ENCODE assay signal across 8 cellular contexts in genomic region chr21:33478858-33479678, GRCh38. TPM values are rescaled to one million over a fixed set of nuclear protein-coding genes. Genes with fewer than 3 reads are reported as not detected.
DNase-seq lines count a peak whose midpoint lies in the region; ATAC-seq and TF ChIP-seq lines count a peak whose summit lies in the region.

No MANE protein-coding gene starts in this region.

- 0% methylated on average over 47 to 54 of the region's 69 CpGs for WGBS in GM23248 (ENCODE audit: low coverage in 1 of 2, low lambda C conversion rate in 2 of 2, missing lambda C conversion rate in 2 of 2), 2 experiments

- H3K36me3 ChIP-seq in GM23248 (ENCODE audit: low read depth): no peaks in the 10 kb centered on the region

- POLR2A ChIA-PET in GM10248 (lab: Yijun Ruan, JAX): interaction anchor here (0.6 to 1.5 kb wide), 5 partner anchors 11 to 154 kb away, joined by 3 to 21 read pairs (median 4); partner anchors contain the start of genes DNAJC28, DONSON and IFNAR1

- H3K27ac ChIP-seq in GM23248: peak overlapping the region; percentile 95
- H3K27ac ChIP-seq in cingulate gyrus (ENCODE audit: low read depth, low read length): peak overlapping the region; percentile 80

- H4K20me1 ChIP-seq in GM23248 (ENCODE audit: insufficient read depth): no peaks in the 10 kb centered on the region

- H3K9me3 ChIP-seq in GM23248 (ENCODE audit: low read depth): no peaks in the 10 kb centered on the region

- H3F3A ChIP-seq in GM23248 (ENCODE audit: insufficient read depth): 0 out of 2 replicates have a peak, but pooled peaks cover 4% of the 10 kb centered on the region

- CTCF ChIA-PET in GM10248 (lab: Yijun Ruan, JAX): interaction anchor here (1.2 to 2.6 kb wide), 8 partner anchors 11 to 135 kb away, joined by 4 to 30 read pairs (median 6); partner anchors contain the start of gene DNAJC28

- peaks cover 46% of the 10 kb centered on the region for H3K79me2 ChIP-seq in GM23248 (ENCODE audit: insufficient read depth)

- peak; percentile 65 for DNase-seq in GM10248 (ENCODE audit: extremely low spot score)
- DNase-seq in GM23248: peak; percentile 75
- DNase-seq in LNCaP clone FGC (ENCODE audit: low read depth): no peak
- peak; percentile 16 for DNase-seq in activated CD4-positive, CD25-positive, alpha-beta regulatory T cell treated with anti-CD3 and anti-CD28 coated beads, Interleukin-2, amount 50 U/mL, for 16 hours (ENCODE audit: low read depth, low spot score)
- peak; percentile 60 for DNase-seq in left lobe of liver (ENCODE audit: low spot score)
- DNase-seq in stimulated activated CD4-positive, alpha-beta T cell treated with anti-CD3 and anti-CD28 coated beads, Interleukin-4, amount 100 ng/mL, for 4 hours: peak; percentile 16 to 34
- no peak for DNase-seq in NCI-H2196 treated with DMSO at 0.1 percent for 48 hours (lab: John Stamatoyannopoulos, UW; ENCODE audit: unreplicated experiment)

- H3K27me3 ChIP-seq in GM23248 (replicated peaks; ENCODE audit: insufficient read depth): no peaks in the 10 kb centered on the region

- peak overlapping the region; percentile 82 for H2AFZ ChIP-seq in GM23248

- no peaks in the 10 kb centered on the region for H3K9me2 ChIP-seq in GM23248 (ENCODE audit: insufficient read depth)

- in situ Hi-C loops in GM23248 (cut with MboI): no loop called here

- no peaks in the 10 kb centered on the region for H3K4me1 ChIP-seq in GM23248 (ENCODE audit: insufficient read depth)

- ATAC-seq in left lobe of liver: peak; percentile 45

- H3K4me3 ChIP-seq in GM23248: peak overlapping the region; percentile 90
- H3K4me3 ChIP-seq in LNCaP clone FGC (ENCODE audit: low read depth, low read length): peak overlapping the region; percentile 68

- H3K9ac ChIP-seq in GM23248: peak overlapping the region; percentile 95

- peak overlapping the region; percentile 85 for H3K4me2 ChIP-seq in GM23248 (ENCODE audit: unreplicated experiment)

- no peak for TF ChIP-seq CTCF in GM10248 (IDR thresholded peaks at IDR 0.05; ENCODE audit: control extremely low read depth, extremely low read depth, low read depth, missing control alignments)
- TF ChIP-seq CTCF in LNCaP clone FGC (IDR thresholded peaks at IDR 0.05; ENCODE audit: control insufficient read depth, extremely low read depth, insufficient read depth): 0 out of 2 replicates have a peak, but pooled peaks have one; percentile 10

RNA-seq across cellular contexts. Expression of gene TMEM50B, which starts 0.7 kb away (rescaled TPM):
- 35.1 and 37.8 TPM in 2 replicates for total RNA-seq in GM23248 (2014; rRNA removed; shearing (Covaris generic))
- polyA plus RNA-seq in GM23248 (2016; fragmentation: Nextera tagmentation; extraction: Ambion mirVana): 43.9 and 45.1 TPM in 2 replicates
- 22.3 TPM for total RNA-seq in left lobe of liver

RNA-seq across cellular contexts. Expression of gene DNAJC28, which starts 12.4 kb away (rescaled TPM):
- 0.38 and 2.4 TPM in 2 replicates for total RNA-seq in GM23248 (2014; rRNA removed; shearing (Covaris generic))
- polyA plus RNA-seq in GM23248 (2016; fragmentation: Nextera tagmentation; extraction: Ambion mirVana): 2.0 TPM in 2 replicates
- 2.3 TPM for total RNA-seq in left lobe of liver

Comparison
In these comparisons a context has a peak if more than half of its experiments do, and no peak if none do; other contexts are left out.
1. DNase-seq: peak in GM10248 (single experiment), GM23248 (single experiment), activated CD4-positive, CD25-positive, alpha-beta regulatory T cell treated with anti-CD3 and anti-CD28 coated beads, Interleukin-2, amount 50 U/mL, for 16 hours (single experiment), left lobe of liver (single experiment) and stimulated activated CD4-positive, alpha-beta T cell treated with anti-CD3 and anti-CD28 coated beads, Interleukin-4, amount 100 ng/mL, for 4 hours (2 of 2); none in LNCaP clone FGC (single experiment) and NCI-H2196 treated with DMSO at 0.1 percent for 48 hours (single experiment).